In genomic region chr10:124791378-124792348, GRCh38 we compare ENCODE assay signal across 1 cellular context.
TF ChIP-seq lines count a peak whose summit lies in the region.

Gene EEF1AKMT2 (minus strand): TSS chr10:124791887. CDS start chr10:124791833, 54 bp downstream.

TF ChIP-seq in HepG2, 621 proteins besides CTCF, POLR2A, EP300 and RAD21 (continued from another document and continues in another):
- TF ChIP-seq ZUFSP (CRISPR knock-in tag; IDR thresholded peaks at IDR 0.05; ENCODE audit: borderline replicate concordance) = no peak
- TF ChIP-seq ARNT (IDR thresholded peaks at IDR 0.05) = no peak
- TF ChIP-seq ZNF563 (CRISPR knock-in tag; IDR thresholded peaks at IDR 0.05) = peak; percentile 92
- no peak; the same call in none of the 2 replicates for TF ChIP-seq HOMEZ (CRISPR knock-in tag; IDR thresholded peaks at IDR 0.05; ENCODE audit: low read depth)
- TF ChIP-seq ZNF451 (CRISPR knock-in tag; IDR thresholded peaks at IDR 0.05) = peak; percentile 92
- no peak for TF ChIP-seq STAG1 (CRISPR knock-in tag; IDR thresholded peaks at IDR 0.05)
- no peak for TF ChIP-seq ZBTB37 (CRISPR knock-in tag; IDR thresholded peaks at IDR 0.05)
- TF ChIP-seq PLRG1 (conservative IDR thresholded peaks at IDR 0.05) = no peak
- TF ChIP-seq ZNF570 (CRISPR knock-in tag; IDR thresholded peaks at IDR 0.05; ENCODE audit: borderline replicate concordance) = peak; percentile 57; the same call in 1 of the 2 replicates
- 0 out of 2 replicates have a peak, but pooled peaks have one; percentile 18 for TF ChIP-seq ZNF512B (CRISPR knock-in tag; IDR thresholded peaks at IDR 0.05; ENCODE audit: borderline replicate concordance)
- TF ChIP-seq TEAD3 (CRISPR knock-in tag; optimal IDR thresholded peaks at IDR 0.05; ENCODE audit: borderline replicate concordance) = peak; percentile 76
- TF ChIP-seq GFI1 (CRISPR knock-in tag; IDR thresholded peaks at IDR 0.05; ENCODE audit: borderline replicate concordance) = peak; percentile 84
- peak; percentile 95 for TF ChIP-seq ZBTB25 (CRISPR knock-in tag; IDR thresholded peaks at IDR 0.05)
- TF ChIP-seq TP53 (CRISPR knock-in tag; conservative IDR thresholded peaks at IDR 0.05) = peak; percentile 79; the same call in 1 of the 2 replicates
- TF ChIP-seq ZNF414 (CRISPR knock-in tag; IDR thresholded peaks at IDR 0.05) = peak; percentile 86
- no peak for TF ChIP-seq SNAPC4 (CRISPR knock-in tag; IDR thresholded peaks at IDR 0.05)
- TF ChIP-seq NFE2L1 (CRISPR knock-in tag; IDR thresholded peaks at IDR 0.05; ENCODE audit: borderline replicate concordance) = peak; percentile 30; the same call in 1 of the 2 replicates
- no peak for TF ChIP-seq PTBP1 (IDR thresholded peaks at IDR 0.05; ENCODE audit: low read depth, low read length, poor library complexity, severe bottlenecking)
- TF ChIP-seq MED1 (CRISPR knock-in tag; IDR thresholded peaks at IDR 0.05) = peak; percentile 87
- TF ChIP-seq NKX3-1 (CRISPR knock-in tag; IDR thresholded peaks at IDR 0.05) = peak; percentile 74; the same call in 1 of the 2 replicates
- TF ChIP-seq KDM6A (CRISPR knock-in tag; IDR thresholded peaks at IDR 0.05; ENCODE audit: low read depth) = no peak
- TF ChIP-seq MAX (IDR thresholded peaks at IDR 0.05) = peak; percentile 61; the same call in 1 of the 2 replicates
- no peak for TF ChIP-seq U2AF2 (IDR thresholded peaks at IDR 0.05; ENCODE audit: low read depth, low read length)
- TF ChIP-seq KLF13 (CRISPR knock-in tag; IDR thresholded peaks at IDR 0.05) = peak; percentile 65; the same call in 1 of the 2 replicates
- peak; percentile 55; the same call in 1 of the 2 replicates for TF ChIP-seq LBX2 (CRISPR knock-in tag; IDR thresholded peaks at IDR 0.05; ENCODE audit: borderline replicate concordance)
- no peak; the same call in 1 of the 2 replicates for TF ChIP-seq SOX5 (CRISPR knock-in tag; IDR thresholded peaks at IDR 0.05; ENCODE audit: borderline replicate concordance)
- TF ChIP-seq UBTF (CRISPR knock-in tag; IDR thresholded peaks at IDR 0.05) = peak; percentile 99
- TF ChIP-seq ZNF597 (CRISPR knock-in tag; IDR thresholded peaks at IDR 0.05) = no peak
- TF ChIP-seq ZNF18 (CRISPR knock-in tag; IDR thresholded peaks at IDR 0.05; ENCODE audit: insufficient replicate concordance) = peak; percentile 91
- TF ChIP-seq CENPT (CRISPR knock-in tag; IDR thresholded peaks at IDR 0.05; ENCODE audit: low read depth) = peak; percentile 76; the same call in 1 of the 2 replicates
